Comparison of ENCODE assay signal across 7 cellular contexts in genomic region chr1:162541619-162542141, GRCh38. TPM values are rescaled to one million over a fixed set of nuclear protein-coding genes. Genes with fewer than 3 reads are reported as not detected.
DNase-seq lines count a peak whose midpoint lies in the region; ATAC-seq and TF ChIP-seq lines count a peak whose summit lies in the region.

No MANE protein-coding gene starts in this region.

- H3K4me1 ChIP-seq in mesenchymal stem cell (ENCODE audit: control insufficient read depth, insufficient read depth, low read depth, low read length) (peaks cover 3% of the 10 kb centered on the region), uterus (no peaks in the 10 kb centered on the region)

- ATAC-seq in GM18519 (IDR thresholded peaks at IDR 0.05; ENCODE audit: low FRiP score, unreplicated experiment), result no peak

- H3K79me1 ChIP-seq in mesenchymal stem cell (replicated peaks; ENCODE audit: low read length, poor library complexity, severe bottlenecking), result no peaks in the 10 kb centered on the region

- H3K4ac ChIP-seq in mesenchymal stem cell (ENCODE audit: low read depth in 1 of 2, low read length in 2 of 2), result no peak overlapping the region

- intact Hi-C loops in uterus (cut with DNase I; ENCODE audit: low total_unique reads), result no loop called here

- no peak overlapping the region for H2BK120ac ChIP-seq in mesenchymal stem cell (ENCODE audit: low read depth, low read length)

- H3K23ac ChIP-seq in mesenchymal stem cell (ENCODE audit: low read length in 2 of 2), result peak overlapping the region in 1 of 2 experiments; percentile 9

- H2BK15ac ChIP-seq in mesenchymal stem cell (ENCODE audit: low read depth, poor library complexity, severe bottlenecking), result no peak overlapping the region

- no peak overlapping the region for H3K14ac ChIP-seq in mesenchymal stem cell (ENCODE audit: low read length in 2 of 2)

- H3K9me3 Mint-ChIP-seq in activated CD4-positive, alpha-beta T cell treated with anti-CD3 and anti-CD28 coated beads, Interleukin-2, amount 10 ng/mL, durations not matched to agents 7 days and 5 days, result peaks cover 5% of the 10 kb centered on the region

- H3K18ac ChIP-seq in mesenchymal stem cell (ENCODE audit: low read depth in 1 of 2, low read length in 2 of 2), result peak overlapping the region in 1 of 2 experiments; percentile 68

- peak overlapping the region; percentile 23 for H2AK5ac ChIP-seq in mesenchymal stem cell (ENCODE audit: low read length, severe bottlenecking)

- peak overlapping the region; percentile 70 for H4K8ac ChIP-seq in mesenchymal stem cell (ENCODE audit: low read length)

- TF ChIP-seq CTCF in uterus (IDR thresholded peaks at IDR 0.05), result no peak

- WGBS in mesenchymal stem cell, result 34% methylated on average over 5 of the region's 5 CpGs

- CTCF ChIA-PET in activated CD4-positive, alpha-beta T cell treated with anti-CD3 and anti-CD28 coated beads, Interleukin-2, amount 10 ng/mL, durations not matched to agents 7 days and 5 days (lab: Charles Lee), result no interaction called here

- peaks cover 2% of the 10 kb centered on the region for H3K36me3 Mint-ChIP-seq in activated CD4-positive, alpha-beta T cell treated with anti-CD3 and anti-CD28 coated beads, Interleukin-2, amount 10 ng/mL, durations not matched to agents 7 days and 5 days (ENCODE audit: low read depth)

- no peaks in the 10 kb centered on the region for H3K27me3 Mint-ChIP-seq in activated CD4-positive, alpha-beta T cell treated with anti-CD3 and anti-CD28 coated beads, Interleukin-2, amount 10 ng/mL, durations not matched to agents 7 days and 5 days

- H2BK5ac ChIP-seq in mesenchymal stem cell (ENCODE audit: low read depth, low read length, poor library complexity, severe bottlenecking), result no peak overlapping the region

- H3K4me3 Mint-ChIP-seq in activated CD4-positive, alpha-beta T cell treated with anti-CD3 and anti-CD28 coated beads, Interleukin-2, amount 10 ng/mL, durations not matched to agents 7 days and 5 days, result no peak overlapping the region

- H3K27ac ChIP-seq in mesenchymal stem cell (ENCODE audit: low read length, poor library complexity, severe bottlenecking) (peak overlapping the region; percentile 59), uterus (peak overlapping the region; percentile 46 to 63)

- H3K9me3 ChIP-seq in MG63 (peaks cover 16% of the 10 kb centered on the region), mesenchymal stem cell (ENCODE audit: control insufficient read depth, low read length) (no peaks in the 10 kb centered on the region), uterus (no peaks in the 10 kb centered on the region)

- H3K4me1 Mint-ChIP-seq in activated CD4-positive, alpha-beta T cell treated with anti-CD3 and anti-CD28 coated beads, Interleukin-2, amount 10 ng/mL, durations not matched to agents 7 days and 5 days, result peaks cover 6% of the 10 kb centered on the region

- H3K4me3 ChIP-seq in MG63 (no peak overlapping the region), mesenchymal stem cell (ENCODE audit: insufficient read depth in 1 of 2, low read depth in 1 of 2, low read length in 2 of 2) (no peak overlapping the region), uterus (no peak overlapping the region)

- H2BK12ac ChIP-seq in mesenchymal stem cell (ENCODE audit: low read length in 2 of 2), result peak overlapping the region in 1 of 2 experiments; percentile 93

- H3K36me3 ChIP-seq in MG63 (peaks cover 13% of the 10 kb centered on the region), mesenchymal stem cell (ENCODE audit: control insufficient read depth in 1 of 2, insufficient read depth in 2 of 2, low read depth in 1 of 2, low read length in 2 of 2) (no peaks in the 10 kb centered on the region), uterus (no peaks in the 10 kb centered on the region)

- H3K27me3 ChIP-seq in MG63 (no peaks in the 10 kb centered on the region), mesenchymal stem cell (ENCODE audit: control insufficient read depth in 1 of 2, insufficient read depth in 1 of 2, low read length in 2 of 2) (no peaks in the 10 kb centered on the region), uterus (no peaks in the 10 kb centered on the region)

- H3K4me2 ChIP-seq in mesenchymal stem cell (ENCODE audit: low read length, poor library complexity, severe bottlenecking), result no peak overlapping the region

- DNase-seq in MG63 (peak; percentile 97), epidermal melanocyte (ENCODE audit: insufficient read length, low spot score) (peak; percentile 18), mesenchymal stem cell (peak; percentile 91), uterus (peak; percentile 72 to 83)
- no peak for DNase-seq in activated CD4-positive, alpha-beta T cell treated with anti-CD3 and anti-CD28 coated beads, Interleukin-2, amount 10 ng/mL, durations not matched to agents 7 days and 5 days
- DNase-seq in activated CD4-positive, alpha-beta T cell treated with anti-CD3 and anti-CD28 coated beads for 1 hour, result no peak

- H2AFZ ChIP-seq in mesenchymal stem cell (ENCODE audit: low read depth, low read length), result no peak overlapping the region

- H3K9ac ChIP-seq in mesenchymal stem cell (ENCODE audit: low read length), result peak overlapping the region; percentile 70

- H3K27ac Mint-ChIP-seq in activated CD4-positive, alpha-beta T cell treated with anti-CD3 and anti-CD28 coated beads, Interleukin-2, amount 10 ng/mL, durations not matched to agents 7 days and 5 days, result no peak overlapping the region

- no peak for TF ChIP-seq POLR2A in uterus (IDR thresholded peaks at IDR 0.05)

- POLR2A ChIA-PET in activated CD4-positive, alpha-beta T cell treated with anti-CD3 and anti-CD28 coated beads, Interleukin-2, amount 10 ng/mL, durations not matched to agents 7 days and 5 days (lab: Charles Lee), result no interaction called here

- H4K91ac ChIP-seq in mesenchymal stem cell (ENCODE audit: low read length), result no peak overlapping the region

RNA-seq across cellular contexts. Expression of gene UAP1, which starts 19.8 kb away (rescaled TPM):
- 601 and 739 TPM in 2 replicates for total RNA-seq in MG63 (2014; rRNA removed; shearing (Covaris generic); ENCODE audit: low replicate concordance)
- polyA plus RNA-seq in mesenchymal stem cell (2013, experiment 1 of 2), result 25.5 TPM
- 25.0 TPM for polyA plus RNA-seq in mesenchymal stem cell (2013, experiment 2 of 2)
- total RNA-seq in uterus, result 10 to 100 TPM; 17.7 to 66.5 (median 55.0) TPM
- total RNA-seq in activated CD4-positive, alpha-beta T cell treated with anti-CD3 and anti-CD28 coated beads, Interleukin-2, amount 10 ng/mL, durations not matched to agents 7 days and 5 days, result 10 to 100 TPM; 10.9 to 12.3 TPM

RNA-seq across cellular contexts. Expression of gene UHMK1, which starts 44.1 kb away (rescaled TPM):
- 42.8 and 71.7 TPM in 2 replicates for total RNA-seq in MG63 (2014; rRNA removed; shearing (Covaris generic); ENCODE audit: low replicate concordance)
- polyA plus RNA-seq in mesenchymal stem cell (2013, experiment 1 of 2), result 15.3 TPM
- polyA plus RNA-seq in mesenchymal stem cell (2013, experiment 2 of 2), result 15.3 TPM
- 10 to 100 TPM in 3 of 4 donors, 1 to 10 TPM in 1; 9.2 to 58.8 (median 31.6) TPM for total RNA-seq in uterus
- total RNA-seq in activated CD4-positive, alpha-beta T cell treated with anti-CD3 and anti-CD28 coated beads, Interleukin-2, amount 10 ng/mL, durations not matched to agents 7 days and 5 days, result 10 to 100 TPM; 57.3 to 60.6 TPM

Comparison
In these comparisons a context has a peak if more than half of its experiments do, and no peak if none do; other contexts are left out.
1. DNase-seq: peak in MG63 (single experiment), epidermal melanocyte (single experiment), mesenchymal stem cell (single experiment) and uterus (2 of 2); none in activated CD4-positive, alpha-beta T cell treated with anti-CD3 and anti-CD28 coated beads, Interleukin-2, amount 10 ng/mL, durations not matched to agents 7 days and 5 days (single experiment) and activated CD4-positive, alpha-beta T cell treated with anti-CD3 and anti-CD28 coated beads for 1 hour (single experiment).